In the genomic region with DNA sequence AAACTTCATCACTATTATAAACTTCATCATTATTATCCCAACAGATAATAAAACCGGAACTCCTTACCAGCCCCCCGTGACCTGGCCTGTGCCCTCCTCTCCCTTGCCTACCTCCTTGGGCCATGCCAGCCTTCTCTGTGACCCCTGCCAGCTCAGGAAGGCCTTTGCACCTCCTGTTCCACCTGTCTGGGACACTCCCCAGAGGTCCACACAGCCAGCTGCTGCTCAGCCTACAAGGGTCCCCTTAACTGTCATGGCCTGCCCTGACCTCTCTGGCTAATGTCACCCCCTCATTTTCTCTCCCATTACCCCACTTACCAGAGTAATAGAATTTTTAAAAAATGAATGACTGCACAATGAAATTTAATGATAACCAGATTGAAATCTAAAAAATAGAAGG, we compare ENCODE assay signal across 20 cellular contexts.
"Had no signal": no experiment of that assay in that cellular context is flagged by ENCODE, and none has a peak within 500 bp of the region (broad histone marks: within the 10 kb centered on the region; RNA-seq: fewer than 3 reads in every experiment).

No MANE protein-coding gene starts in this region.

- H3K27me3 Mint-ChIP-seq: activated CD4-positive, alpha-beta memory T cell treated with anti-CD3 and anti-CD28 coated beads, Interleukin-2, amount 10 ng/mL, durations not matched to agents 7 days and 5 days; activated naive CD4-positive, alpha-beta T cell treated with anti-CD3 and anti-CD28 coated beads, Interleukin-2, amount 10 ng/mL, durations not matched to agents 7 days and 5 days; stimulated activated naive CD8-positive, alpha-beta T cell treated with anti-CD3 and anti-CD28 coated beads, Interleukin-15, Interleukin-2, amounts not matched to agents 100 ng/mL and 50 ng/mL, for 24 hours; T-cell had no signal

- H3K4me3 ChIP-seq: dorsolateral prefrontal cortex, pancreas, suprapubic skin, transverse colon, uterus had no signal

- H3K27ac Mint-ChIP-seq: activated CD4-positive, alpha-beta memory T cell treated with anti-CD3 and anti-CD28 coated beads, Interleukin-2, amount 10 ng/mL, durations not matched to agents 7 days and 5 days; activated naive CD4-positive, alpha-beta T cell treated with anti-CD3 and anti-CD28 coated beads, Interleukin-2, amount 10 ng/mL, durations not matched to agents 7 days and 5 days; stimulated activated naive CD8-positive, alpha-beta T cell treated with anti-CD3 and anti-CD28 coated beads, Interleukin-15, Interleukin-2, amounts not matched to agents 100 ng/mL and 50 ng/mL, for 24 hours had no signal

- ATAC-seq: activated T-cell treated with anti-CD3 and anti-CD28 coated beads, Interleukin-2, amount 50 U/mL, for 4 hours; left lobe of liver; pancreas; SK-N-SH treated with all-trans-retinoic acid at 6 μM for 48 hours; T-cell; WTC11 had no signal

- DNase-seq: activated CD4-positive, alpha-beta memory T cell treated with anti-CD3 and anti-CD28 coated beads, Interleukin-2, amount 10 ng/mL, durations not matched to agents 7 days and 5 days; activated CD4-positive, alpha-beta T cell treated with anti-CD3 and anti-CD28 coated beads for 4 hours; activated CD8-positive, alpha-beta memory T cell treated with anti-CD3 and anti-CD28 coated beads, Interleukin-2, amount 50 U/mL, for 4 hours; activated naive CD4-positive, alpha-beta T cell treated with anti-CD3 and anti-CD28 coated beads, Interleukin-2, amount 10 ng/mL, durations not matched to agents 7 days and 5 days; activated T-cell treated with anti-CD3 and anti-CD28 coated beads, Interleukin-2, amount 50 U/mL, for 4 hours; dorsolateral prefrontal cortex; erythroblast; foreskin melanocyte; head of caudate nucleus; stimulated activated CD4-positive, alpha-beta T cell treated with anti-CD3 and anti-CD28 coated beads, Interleukin-12 subunit alpha, Interleukin-12 subunit beta, amount 100 ng/mL, for 4 hours; stimulated activated CD4-positive, alpha-beta T cell treated with anti-CD3 and anti-CD28 coated beads, Interleukin-1b, Interleukin-23, amount 100 ng/mL, for 48 hours; T-cell; transverse colon; uterus had no signal

- H3K36me3 ChIP-seq: transverse colon, uterus had no signal

- H3K4me3 Mint-ChIP-seq: activated CD4-positive, alpha-beta memory T cell treated with anti-CD3 and anti-CD28 coated beads, Interleukin-2, amount 10 ng/mL, durations not matched to agents 7 days and 5 days; activated naive CD4-positive, alpha-beta T cell treated with anti-CD3 and anti-CD28 coated beads, Interleukin-2, amount 10 ng/mL, durations not matched to agents 7 days and 5 days; activated T-cell treated with anti-CD3 and anti-CD28 coated beads, Interleukin-2, amount 50 U/mL, for 4 hours; stimulated activated naive CD8-positive, alpha-beta T cell treated with anti-CD3 and anti-CD28 coated beads, Interleukin-15, Interleukin-2, amounts not matched to agents 100 ng/mL and 50 ng/mL, for 24 hours; T-cell; WTC11 had no signal

- H3K27me3 ChIP-seq: dorsolateral prefrontal cortex, pancreas, suprapubic skin, transverse colon, uterus had no signal

- H3K9me3 Mint-ChIP-seq: activated CD4-positive, alpha-beta memory T cell treated with anti-CD3 and anti-CD28 coated beads, Interleukin-2, amount 10 ng/mL, durations not matched to agents 7 days and 5 days; activated naive CD4-positive, alpha-beta T cell treated with anti-CD3 and anti-CD28 coated beads, Interleukin-2, amount 10 ng/mL, durations not matched to agents 7 days and 5 days; activated T-cell treated with anti-CD3 and anti-CD28 coated beads, Interleukin-2, amount 50 U/mL, for 4 hours; stimulated activated naive CD8-positive, alpha-beta T cell treated with anti-CD3 and anti-CD28 coated beads, Interleukin-15, Interleukin-2, amounts not matched to agents 100 ng/mL and 50 ng/mL, for 24 hours; T-cell; WTC11 had no signal

- H3K27ac ChIP-seq: pancreas, suprapubic skin, transverse colon had no signal

- H3K4me1 ChIP-seq: pancreas, uterus had no signal

- H3K9me3 ChIP-seq: pancreas, suprapubic skin, transverse colon, uterus had no signal
